In the genomic region with DNA sequence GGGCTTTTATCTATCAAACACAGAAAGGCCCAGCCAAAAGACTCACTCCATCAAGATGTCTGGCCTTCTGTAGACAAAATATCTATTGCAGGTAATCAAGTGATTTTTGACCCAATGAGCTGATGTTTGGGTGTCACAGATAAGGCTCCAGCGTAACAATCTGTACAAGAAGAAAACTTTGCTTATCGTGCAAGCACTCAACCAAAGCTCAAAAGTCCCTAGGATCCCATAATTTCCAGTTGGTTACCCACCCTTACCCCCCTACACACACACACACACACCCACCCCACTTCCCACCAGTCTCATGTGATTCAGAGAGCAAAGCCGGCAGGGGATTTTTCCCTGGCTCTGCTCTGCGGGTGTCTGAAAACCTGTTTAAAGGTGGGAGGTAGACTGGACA, we compare ENCODE assay signal across 1 cellular context.
TF ChIP-seq lines count a peak whose summit lies in the region.

No MANE protein-coding gene starts in this region.

TF ChIP-seq in GM12878, 131 proteins besides CTCF, POLR2A, EP300 and RAD21 (continued from another document):
- TF ChIP-seq, protein P1, sequence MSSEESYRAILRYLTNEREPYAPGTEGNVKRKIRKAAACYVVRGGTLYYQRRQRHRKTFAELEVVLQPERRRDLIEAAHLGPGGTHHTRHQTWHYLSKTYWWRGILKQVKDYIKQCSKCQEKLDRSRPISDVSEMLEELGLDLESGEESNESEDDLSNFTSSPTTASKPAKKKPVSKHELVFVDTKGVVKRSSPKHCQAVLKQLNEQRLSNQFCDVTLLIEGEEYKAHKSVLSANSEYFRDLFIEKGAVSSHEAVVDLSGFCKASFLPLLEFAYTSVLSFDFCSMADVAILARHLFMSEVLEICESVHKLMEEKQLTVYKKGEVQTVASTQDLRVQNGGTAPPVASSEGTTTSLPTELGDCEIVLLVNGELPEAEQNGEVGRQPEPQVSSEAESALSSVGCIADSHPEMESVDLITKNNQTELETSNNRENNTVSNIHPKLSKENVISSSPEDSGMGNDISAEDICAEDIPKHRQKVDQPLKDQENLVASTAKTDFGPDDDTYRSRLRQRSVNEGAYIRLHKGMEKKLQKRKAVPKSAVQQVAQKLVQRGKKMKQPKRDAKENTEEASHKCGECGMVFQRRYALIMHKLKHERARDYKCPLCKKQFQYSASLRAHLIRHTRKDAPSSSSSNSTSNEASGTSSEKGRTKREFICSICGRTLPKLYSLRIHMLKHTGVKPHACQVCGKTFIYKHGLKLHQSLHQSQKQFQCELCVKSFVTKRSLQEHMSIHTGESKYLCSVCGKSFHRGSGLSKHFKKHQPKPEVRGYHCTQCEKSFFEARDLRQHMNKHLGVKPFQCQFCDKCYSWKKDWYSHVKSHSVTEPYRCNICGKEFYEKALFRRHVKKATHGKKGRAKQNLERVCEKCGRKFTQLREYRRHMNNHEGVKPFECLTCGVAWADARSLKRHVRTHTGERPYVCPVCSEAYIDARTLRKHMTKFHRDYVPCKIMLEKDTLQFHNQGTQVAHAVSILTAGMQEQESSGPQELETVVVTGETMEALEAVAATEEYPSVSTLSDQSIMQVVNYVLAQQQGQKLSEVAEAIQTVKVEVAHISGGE (CRISPR knock-in tag; IDR thresholded peaks at IDR 0.05), result no peak
- no peak for TF ChIP-seq HCFC1 (IDR thresholded peaks at IDR 0.05; ENCODE audit: low read length)
- TF ChIP-seq ZSCAN29 (IDR thresholded peaks at IDR 0.05), result no peak
- TF ChIP-seq, protein P2, sequence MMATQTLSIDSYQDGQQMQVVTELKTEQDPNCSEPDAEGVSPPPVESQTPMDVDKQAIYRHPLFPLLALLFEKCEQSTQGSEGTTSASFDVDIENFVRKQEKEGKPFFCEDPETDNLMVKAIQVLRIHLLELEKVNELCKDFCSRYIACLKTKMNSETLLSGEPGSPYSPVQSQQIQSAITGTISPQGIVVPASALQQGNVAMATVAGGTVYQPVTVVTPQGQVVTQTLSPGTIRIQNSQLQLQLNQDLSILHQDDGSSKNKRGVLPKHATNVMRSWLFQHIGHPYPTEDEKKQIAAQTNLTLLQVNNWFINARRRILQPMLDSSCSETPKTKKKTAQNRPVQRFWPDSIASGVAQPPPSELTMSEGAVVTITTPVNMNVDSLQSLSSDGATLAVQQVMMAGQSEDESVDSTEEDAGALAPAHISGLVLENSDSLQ (IDR thresholded peaks at IDR 0.05), result no peak
- no peak for TF ChIP-seq MYC (IDR thresholded peaks at IDR 0.05; ENCODE audit: insufficient read depth, insufficient read length, insufficient replicate concordance, low read length, severe bottlenecking)
- no peak for TF ChIP-seq CHD1 (IDR thresholded peaks at IDR 0.05; ENCODE audit: low read depth, low read length)
- TF ChIP-seq SIN3A (IDR thresholded peaks at IDR 0.05; ENCODE audit: low read depth, low read length), result no peak
- no peak for TF ChIP-seq BCLAF1 (IDR thresholded peaks at IDR 0.05)
- peak; percentile 76 for TF ChIP-seq RUNX3 (IDR thresholded peaks at IDR 0.05; ENCODE audit: low read length)
- no peak for TF ChIP-seq ELK1 (IDR thresholded peaks at IDR 0.05; ENCODE audit: low read depth, low read length)
- TF ChIP-seq SP1 (IDR thresholded peaks at IDR 0.05; ENCODE audit: low read depth, low read length), result no peak
- TF ChIP-seq MYB (IDR thresholded peaks at IDR 0.05; ENCODE audit: borderline replicate concordance, low read depth, low read length), result no peak
- TF ChIP-seq SUPT20H (IDR thresholded peaks at IDR 0.05; ENCODE audit: borderline replicate concordance, control insufficient read depth, low read depth, low read length), result no peak
- no peak for TF ChIP-seq HSF1 (IDR thresholded peaks at IDR 0.05; ENCODE audit: low read depth, low read length)
- TF ChIP-seq RAD51 (IDR thresholded peaks at IDR 0.05), result no peak
- peak; percentile 23; the same call in 1 of the 2 replicates for TF ChIP-seq CREB1 (IDR thresholded peaks at IDR 0.05; ENCODE audit: low read depth)
